20 cellular contexts compared by ENCODE assay signal in the genomic region with DNA sequence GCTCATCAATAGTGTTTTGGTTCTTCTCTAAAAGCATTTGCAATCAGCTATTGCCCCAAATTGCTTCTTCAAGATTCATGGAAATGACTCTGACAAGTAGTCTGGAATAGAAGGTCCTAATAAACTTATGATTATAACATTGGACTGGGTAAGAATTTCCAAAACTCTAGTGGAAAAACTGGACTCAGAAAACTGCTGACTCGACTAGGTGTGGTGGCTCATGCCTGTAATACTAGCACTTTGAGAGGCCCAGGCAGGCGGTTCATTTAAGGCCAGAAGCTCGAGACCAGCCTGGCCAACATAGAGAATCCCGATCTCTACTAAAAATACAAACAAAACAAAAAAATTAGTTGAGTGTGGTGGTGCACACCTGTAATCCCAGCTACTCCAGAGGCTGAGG. TPM values are rescaled to one million over a fixed set of nuclear protein-coding genes. Genes with fewer than 3 reads are reported as not detected.
DNase-seq lines count a peak whose midpoint lies in the region; ATAC-seq, FAIRE-seq and TF ChIP-seq lines count a peak whose summit lies in the region.
"Had no signal": no experiment of that assay in that cellular context is flagged by ENCODE, and none has a peak within 500 bp of the region (broad histone marks: within the 10 kb centered on the region; RNA-seq: fewer than 3 reads in every experiment).

No MANE protein-coding gene starts in this region.

- no peak for TF ChIP-seq RAD21 in A549 (conservative IDR thresholded peaks at IDR 0.05 in 1 of 2, IDR thresholded peaks at IDR 0.05 in 1 of 2)
- TF ChIP-seq RAD21 in HepG2 (CRISPR knock-in tag; IDR thresholded peaks at IDR 0.05), result no peak

- no peaks in the 10 kb centered on the region for H3K27me3 Mint-ChIP-seq in chondrocyte (ENCODE audit: low read depth)
- H3K27me3 Mint-ChIP-seq: CD4-positive, alpha-beta memory T cell had no signal

- H2AFZ ChIP-seq in HepG2 (ENCODE audit: low read length), result no peak overlapping the region

- H3K79me2 ChIP-seq in HepG2 (ENCODE audit: insufficient read depth, low read length), result no peaks in the 10 kb centered on the region

- no peak for TF ChIP-seq EP300 in A549 (IDR thresholded peaks at IDR 0.05)
- no peak for TF ChIP-seq EP300 in HepG2 (IDR thresholded peaks at IDR 0.05; ENCODE audit: low read depth in 2 of 2, low read length in 2 of 2)
- no peak for TF ChIP-seq EP300 in HepG2 (CRISPR knock-in tag; IDR thresholded peaks at IDR 0.05; ENCODE audit: borderline replicate concordance)

- ATAC-seq in A549 (no peak), HepG2 (no peak), HG02642 (IDR thresholded peaks at IDR 0.05; ENCODE audit: poor library complexity, unreplicated experiment) (no peak)

- H3K4me1 ChIP-seq in A549 (no peaks in the 10 kb centered on the region), HepG2 (ENCODE audit: insufficient read depth, low read length) (no peaks in the 10 kb centered on the region)

- no peaks in the 10 kb centered on the region for H3K9me3 ChIP-seq in A549
- no peaks in the 10 kb centered on the region for H3K9me3 ChIP-seq in HepG2 (ENCODE audit: low read length)
- H3K9me3 ChIP-seq: HAP-1 had no signal

- no peaks in the 10 kb centered on the region for H3K27me3 ChIP-seq in HepG2 (ENCODE audit: control insufficient read depth in 1 of 2, insufficient read depth in 2 of 2, low read length in 2 of 2)

- no peak overlapping the region for H3K27ac Mint-ChIP-seq in chondrocyte (ENCODE audit: unreplicated experiment)
- H3K27ac Mint-ChIP-seq: CD4-positive, alpha-beta memory T cell; HFFc6 had no signal

- H3K9ac ChIP-seq in HepG2 (ENCODE audit: insufficient read depth, low read depth, low read length), result no peak overlapping the region

- H3K4me2 ChIP-seq in A549 (no peak overlapping the region), HepG2 (ENCODE audit: low read depth, low read length) (no peak overlapping the region)

- in situ Hi-C loops in HepG2 (cut with HindIII; ENCODE audit: extremely low pct_ligation_motif_present, low pct_unique_long_range_greater_than_20kb), result no loop called here

- CTCF ChIA-PET in A549 (lab: Yijun Ruan, JAX), result interaction anchor here (0.7 to 2.2 kb wide), 10 partner anchors 9 to 334 kb away, joined by 3 to 12 read pairs (median 4); no protein-coding TSS in a partner anchor
- CTCF ChIA-PET in HepG2 (lab: Yijun Ruan, JAX; ENCODE audit: low intra/inter-chr PET ratio, low total read pairs), result no interaction called here

- no peaks in the 10 kb centered on the region for H3K9me3 Mint-ChIP-seq in chondrocyte (ENCODE audit: low read depth)
- H3K9me3 Mint-ChIP-seq: CD4-positive, alpha-beta memory T cell; HFFc6 had no signal

- H3K36me3 Mint-ChIP-seq in chondrocyte (ENCODE audit: low read depth), result peaks cover 1% of the 10 kb centered on the region
- H3K36me3 Mint-ChIP-seq: CD4-positive, alpha-beta memory T cell had no signal

- H3K27ac ChIP-seq in A549, result no peak overlapping the region
- H3K27ac ChIP-seq in VCaP, result peak overlapping the region; percentile 79; the same call in 1 of the 2 replicates
- no peak overlapping the region for H3K27ac ChIP-seq in HepG2 (ENCODE audit: extremely low read length, insufficient read depth, low read length)

- no peaks in the 10 kb centered on the region for H3K36me3 ChIP-seq in HepG2 (replicated peaks in 1 of 2; ENCODE audit: control insufficient read depth in 1 of 2, insufficient read depth in 2 of 2, low read length in 2 of 2)
- H3K36me3 ChIP-seq: HAP-1 had no signal

- no TSS peak for BruUV-seq in HepG2 (replicated peaks; lab: Mats Ljungman, UMichigan)

- peaks cover 5% of the 10 kb centered on the region for H3K4me1 Mint-ChIP-seq in chondrocyte (ENCODE audit: low read depth)

- POLR2A ChIA-PET in A549 (lab: Yijun Ruan, JAX), result no interaction called here
- POLR2A ChIA-PET in HepG2 (lab: Yijun Ruan, JAX), result no interaction called here

- H4K20me1 ChIP-seq in HepG2 (ENCODE audit: insufficient read depth, low read length), result no peaks in the 10 kb centered on the region

- no peak overlapping the region for H3K4me3 Mint-ChIP-seq in chondrocyte (ENCODE audit: unreplicated experiment)
- H3K4me3 Mint-ChIP-seq: CD4-positive, alpha-beta memory T cell; HFFc6 had no signal

- TF ChIP-seq POLR2A in A549 (IDR thresholded peaks at IDR 0.05; ENCODE audit: low read length) (no peak), HepG2 (IDR thresholded peaks at IDR 0.05; ENCODE audit: insufficient read depth in 1 of 2, low read depth in 2 of 2, low read length in 2 of 2) (no peak)

- H3K4me3 ChIP-seq in A549 (no peak overlapping the region), HepG2 (replicated peaks in 1 of 3; ENCODE audit: insufficient read depth in 1 of 3, low read depth in 2 of 3, low read length in 3 of 3) (no peak overlapping the region)
- H3K4me3 ChIP-seq: HAP-1 had no signal

- intact Hi-C loops in HepG2 (cut with micrococcal nuclease; ENCODE audit: unreplicated experiment), result loop anchor here (10.0 kb wide), 1 partner anchor 224 kb away; no protein-coding TSS in a partner anchor

- DNase-seq in A549 (ENCODE audit: low read depth in 1 of 2, low spot score in 1 of 2) (no peak), chondrocyte (ENCODE audit: low spot score) (peak; percentile 11), HepG2 (ENCODE audit: low spot score) (no peak), NCI-H1105 (lab: John Stamatoyannopoulos, UW) (no peak), DMS 273 treated with DMSO at 0.1 percent for 48 hours (lab: John Stamatoyannopoulos, UW) (no peak)
- DNase-seq: 8988T; C1 segment of cervical spinal cord; Calu3; CD4-positive, alpha-beta memory T cell; COR-L47; DMS153; DND-41; GOT3; HFFc6 had no signal

- TF ChIP-seq CTCF in A549 (IDR thresholded peaks at IDR 0.05), result no peak
- no peak for TF ChIP-seq CTCF in VCaP (conservative IDR thresholded peaks at IDR 0.05)
- TF ChIP-seq CTCF in chondrocyte (IDR thresholded peaks at IDR 0.05), result no peak
- TF ChIP-seq CTCF in HepG2 (CRISPR knock-in tag; IDR thresholded peaks at IDR 0.05), result no peak

- FAIRE-seq in A549 (lab: Jason Lieb, UNC) (no peak), HepG2 (lab: Jason Lieb, UNC) (no peak)
- FAIRE-seq: G401.6, GM12892, H54 had no signal

- 72% methylated on average over 4 of the region's 4 CpGs for WGBS in A549 (ENCODE audit: missing lambda C conversion rate)
- 63% methylated on average over 4 of the region's 4 CpGs for WGBS in HepG2 (ENCODE audit: low lambda C conversion rate)

RNA-seq across cellular contexts. Expression of gene AKT2, which starts 15.5 kb away (rescaled TPM):
- polyA plus RNA-seq in A549 (2011; rRNA removed) (159 and 180 TPM in 2 replicates), A549 (2017; fragmentation: RNase III; extraction: RNeasy Plus Mini Kit Qiagen cat#74134 plus additional on column Dnase treatment) (125 to 136 TPM (median 132 TPM) in 3 replicates), HepG2 (2011; rRNA removed) (173 and 182 TPM in 2 replicates)
- polyA plus RNA-seq in A549 (2012; cell fraction: cytosol; rRNA removed), result 180 and 209 TPM in 2 replicates
- polyA plus RNA-seq in A549 (2012; cell fraction: nucleus; rRNA removed), result 545 and 598 TPM in 2 replicates
- 241 and 264 TPM in 2 replicates for polyA minus RNA-seq in A549 (2011; rRNA and poly(A)+ RNA removed)
- total RNA-seq in chondrocyte (99.9 to 136 TPM (median 100 TPM) in 3 replicates), HepG2 (2016; rRNA removed; fragmentation: Illumina TruSeq; extraction: Trizol) (82.1 and 82.7 TPM in 2 replicates)
- total RNA-seq in HepG2 (2016; cell fraction: cytosol; rRNA removed; fragmentation: Illumina TruSeq; extraction: Trizol; ENCODE audit: low read depth), result 42.1 and 44.9 TPM in 2 replicates
- total RNA-seq in HepG2 (2016; cell fraction: insoluble cytoplasmic fraction; rRNA removed; fragmentation: Illumina TruSeq; extraction: Trizol), result 70.8 and 81.6 TPM in 2 replicates
- 96.0 and 104 TPM in 2 replicates for total RNA-seq in HepG2 (2016; cell fraction: membrane; rRNA removed; fragmentation: Illumina TruSeq; extraction: Trizol)
- 55.8 and 67.9 TPM in 2 replicates for total RNA-seq in HepG2 (2016; cell fraction: nucleus; rRNA removed; fragmentation: Illumina TruSeq; extraction: Trizol)
- polyA plus RNA-seq in HepG2 (2011; cell fraction: cytosol; rRNA removed), result 88.4 and 94.7 TPM in 2 replicates
- polyA plus RNA-seq in HepG2 (2011; cell fraction: nucleus; rRNA removed), result 432 and 533 TPM in 2 replicates
- polyA plus RNA-seq in HepG2 (2012), result 72.7 and 74.6 TPM in 2 replicates
- polyA plus RNA-seq in HepG2 (2016; cell fraction: cytosol; fragmentation: Illumina TruSeq; extraction: Trizol; ENCODE audit: low read depth), result 39.5 and 46.3 TPM in 2 replicates
- 92.6 and 106 TPM in 2 replicates for polyA plus RNA-seq in HepG2 (2016; cell fraction: insoluble cytoplasmic fraction; fragmentation: Illumina TruSeq; extraction: Trizol; ENCODE audit: low read depth)
- 95.0 and 114 TPM in 2 replicates for polyA plus RNA-seq in HepG2 (2016; cell fraction: membrane; fragmentation: Illumina TruSeq; extraction: Trizol; ENCODE audit: low read depth)
- 169 and 178 TPM in 2 replicates for polyA plus RNA-seq in HepG2 (2016; cell fraction: nucleus; fragmentation: Illumina TruSeq; extraction: Trizol; ENCODE audit: insufficient read depth, low read depth)
- polyA minus RNA-seq in HepG2 (2011; rRNA and poly(A)+ RNA removed; ENCODE audit: low replicate concordance), result 115 and 187 TPM in 2 replicates
- polyA minus RNA-seq in HepG2 (2011; cell fraction: cytosol; rRNA and poly(A)+ RNA removed), result 55.0 and 56.5 TPM in 2 replicates
- 77.1 and 89.5 TPM in 2 replicates for polyA minus RNA-seq in HepG2 (2011; cell fraction: nucleus; rRNA and poly(A)+ RNA removed)

RNA-seq across cellular contexts. Expression of gene C19orf47, which starts 47.5 kb away (rescaled TPM):
- 32.8 and 39.8 TPM in 2 replicates for polyA plus RNA-seq in A549 (2011; rRNA removed)
- 46.5 and 51.8 TPM in 2 replicates for polyA plus RNA-seq in A549 (2012; cell fraction: cytosol; rRNA removed)
- 39.7 and 43.7 TPM in 2 replicates for polyA plus RNA-seq in A549 (2012; cell fraction: nucleus; rRNA removed)
- 22.1 to 25.7 TPM (median 25.2 TPM) in 3 replicates for polyA plus RNA-seq in A549 (2017; fragmentation: RNase III; extraction: RNeasy Plus Mini Kit Qiagen cat#74134 plus additional on column Dnase treatment)
- polyA minus RNA-seq in A549 (2011; rRNA and poly(A)+ RNA removed), result 57.7 and 65.9 TPM in 2 replicates
- total RNA-seq in chondrocyte, result 19.4 to 22.2 TPM (median 21.5 TPM) in 3 replicates
- total RNA-seq in HepG2 (2016; rRNA removed; fragmentation: Illumina TruSeq; extraction: Trizol), result 6.8 and 8.1 TPM in 2 replicates
- 12.5 and 13.5 TPM in 2 replicates for total RNA-seq in HepG2 (2016; cell fraction: cytosol; rRNA removed; fragmentation: Illumina TruSeq; extraction: Trizol; ENCODE audit: low read depth)
- total RNA-seq in HepG2 (2016; cell fraction: insoluble cytoplasmic fraction; rRNA removed; fragmentation: Illumina TruSeq; extraction: Trizol), result 5.6 and 9.0 TPM in 2 replicates
- total RNA-seq in HepG2 (2016; cell fraction: membrane; rRNA removed; fragmentation: Illumina TruSeq; extraction: Trizol), result 18.7 and 22.9 TPM in 2 replicates
- total RNA-seq in HepG2 (2016; cell fraction: nucleus; rRNA removed; fragmentation: Illumina TruSeq; extraction: Trizol), result 3.6 and 5.4 TPM in 2 replicates
- polyA plus RNA-seq in HepG2 (2011; rRNA removed), result 10.6 and 11.1 TPM in 2 replicates
- polyA plus RNA-seq in HepG2 (2011; cell fraction: cytosol; rRNA removed), result 6.7 and 7.2 TPM in 2 replicates
- 10.7 and 10.8 TPM in 2 replicates for polyA plus RNA-seq in HepG2 (2011; cell fraction: nucleus; rRNA removed)
- 3.6 and 4.2 TPM in 2 replicates for polyA plus RNA-seq in HepG2 (2012)
- polyA plus RNA-seq in HepG2 (2016; cell fraction: cytosol; fragmentation: Illumina TruSeq; extraction: Trizol; ENCODE audit: low read depth), result 12.8 and 17.0 TPM in 2 replicates
- 9.6 and 11.1 TPM in 2 replicates for polyA plus RNA-seq in HepG2 (2016; cell fraction: insoluble cytoplasmic fraction; fragmentation: Illumina TruSeq; extraction: Trizol; ENCODE audit: low read depth)
- 23.8 and 24.6 TPM in 2 replicates for polyA plus RNA-seq in HepG2 (2016; cell fraction: membrane; fragmentation: Illumina TruSeq; extraction: Trizol; ENCODE audit: low read depth)
- polyA plus RNA-seq in HepG2 (2016; cell fraction: nucleus; fragmentation: Illumina TruSeq; extraction: Trizol; ENCODE audit: insufficient read depth, low read depth), result 12.8 and 13.4 TPM in 2 replicates
- polyA minus RNA-seq in HepG2 (2011; rRNA and poly(A)+ RNA removed; ENCODE audit: low replicate concordance), result 18.0 and 74.8 TPM in 2 replicates
- 7.0 and 8.4 TPM in 2 replicates for polyA minus RNA-seq in HepG2 (2011; cell fraction: cytosol; rRNA and poly(A)+ RNA removed)
- 6.8 and 7.3 TPM in 2 replicates for polyA minus RNA-seq in HepG2 (2011; cell fraction: nucleus; rRNA and poly(A)+ RNA removed)

RNA-seq across cellular contexts. Expression of gene PLD3, which starts 47.8 kb away (rescaled TPM):
- polyA plus RNA-seq in A549 (2011; rRNA removed) (290 and 350 TPM in 2 replicates), A549 (2017; fragmentation: RNase III; extraction: RNeasy Plus Mini Kit Qiagen cat#74134 plus additional on column Dnase treatment) (215 to 283 TPM (median 265 TPM) in 3 replicates), HepG2 (2011; rRNA removed) (164 and 203 TPM in 2 replicates)
- polyA plus RNA-seq in A549 (2012; cell fraction: cytosol; rRNA removed), result 322 and 419 TPM in 2 replicates
- polyA plus RNA-seq in A549 (2012; cell fraction: nucleus; rRNA removed), result 632 and 811 TPM in 2 replicates
- polyA minus RNA-seq in A549 (2011; rRNA and poly(A)+ RNA removed), result 244 and 264 TPM in 2 replicates
- total RNA-seq in chondrocyte (478 to 514 TPM (median 487 TPM) in 3 replicates), HepG2 (2016; rRNA removed; fragmentation: Illumina TruSeq; extraction: Trizol) (26.8 and 45.7 TPM in 2 replicates)
- 18.2 and 19.0 TPM in 2 replicates for total RNA-seq in HepG2 (2016; cell fraction: cytosol; rRNA removed; fragmentation: Illumina TruSeq; extraction: Trizol; ENCODE audit: low read depth)
- 29.0 and 47.3 TPM in 2 replicates for total RNA-seq in HepG2 (2016; cell fraction: insoluble cytoplasmic fraction; rRNA removed; fragmentation: Illumina TruSeq; extraction: Trizol)
- total RNA-seq in HepG2 (2016; cell fraction: membrane; rRNA removed; fragmentation: Illumina TruSeq; extraction: Trizol), result 26.1 and 41.8 TPM in 2 replicates
- total RNA-seq in HepG2 (2016; cell fraction: nucleus; rRNA removed; fragmentation: Illumina TruSeq; extraction: Trizol), result 37.3 and 42.7 TPM in 2 replicates
- polyA plus RNA-seq in HepG2 (2011; cell fraction: cytosol; rRNA removed), result 105 and 149 TPM in 2 replicates
- polyA plus RNA-seq in HepG2 (2011; cell fraction: nucleus; rRNA removed), result 114 and 115 TPM in 2 replicates
- polyA plus RNA-seq in HepG2 (2012), result 107 and 135 TPM in 2 replicates
- 16.6 and 27.8 TPM in 2 replicates for polyA plus RNA-seq in HepG2 (2016; cell fraction: cytosol; fragmentation: Illumina TruSeq; extraction: Trizol; ENCODE audit: low read depth)
- 36.6 and 37.2 TPM in 2 replicates for polyA plus RNA-seq in HepG2 (2016; cell fraction: insoluble cytoplasmic fraction; fragmentation: Illumina TruSeq; extraction: Trizol; ENCODE audit: low read depth)
- 34.7 and 44.6 TPM in 2 replicates for polyA plus RNA-seq in HepG2 (2016; cell fraction: membrane; fragmentation: Illumina TruSeq; extraction: Trizol; ENCODE audit: low read depth)
- polyA plus RNA-seq in HepG2 (2016; cell fraction: nucleus; fragmentation: Illumina TruSeq; extraction: Trizol; ENCODE audit: insufficient read depth, low read depth), result 75.1 and 78.1 TPM in 2 replicates
- polyA minus RNA-seq in HepG2 (2011; rRNA and poly(A)+ RNA removed; ENCODE audit: low replicate concordance), result 86.0 and 162 TPM in 2 replicates
- 72.3 and 102 TPM in 2 replicates for polyA minus RNA-seq in HepG2 (2011; cell fraction: cytosol; rRNA and poly(A)+ RNA removed)
- 23.6 and 31.3 TPM in 2 replicates for polyA minus RNA-seq in HepG2 (2011; cell fraction: nucleus; rRNA and poly(A)+ RNA removed)

Comparison
In these comparisons a context has a peak if more than half of its experiments do, and no peak if none do; other contexts are left out.
1. Of the 38 proteins assayed by ChIP-seq in both HepG2 and A549: peak only in HepG2: none; only in A549: none; in both: MAFK; in neither: 37.